ENCODE assay signal across 8 cellular contexts in the genomic region with DNA sequence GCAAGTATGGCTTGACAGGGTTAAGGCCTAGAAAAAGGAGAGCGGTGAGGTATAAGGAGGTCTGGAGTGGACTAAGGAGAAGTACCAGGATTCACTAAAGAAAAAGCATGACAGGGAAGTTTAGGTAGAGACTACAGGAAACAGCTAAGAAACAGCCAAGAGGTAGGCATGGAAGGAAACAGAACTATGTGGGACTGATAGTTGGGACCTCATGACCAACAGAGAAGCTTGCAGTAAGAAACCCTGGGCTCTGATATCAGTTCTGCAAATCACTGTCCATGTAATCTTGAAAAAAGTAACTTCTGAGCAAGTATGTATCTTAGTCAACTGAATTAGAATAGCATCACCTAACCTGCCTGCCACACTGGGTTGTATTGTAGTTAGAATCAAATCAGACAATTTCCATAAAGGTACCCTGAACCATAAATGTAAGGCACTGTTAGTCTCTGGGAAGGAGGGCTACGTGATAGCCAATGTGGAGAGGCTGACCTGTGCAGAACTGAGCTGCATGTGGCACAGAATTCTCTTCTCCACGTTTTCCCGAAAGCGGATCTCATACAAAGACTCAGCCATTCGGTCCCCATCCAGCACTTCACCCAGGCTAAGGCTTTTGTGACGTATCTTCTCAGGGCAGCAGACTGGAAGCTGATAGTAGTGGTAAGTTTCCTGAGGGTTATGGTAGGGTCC. TPM values are rescaled to one million over a fixed set of nuclear protein-coding genes. Genes with fewer than 3 reads are reported as not detected.
DNase-seq lines count a peak whose midpoint lies in the region; ATAC-seq, FAIRE-seq and TF ChIP-seq lines count a peak whose summit lies in the region.

No MANE protein-coding gene starts in this region.

- H3K9me2 ChIP-seq in PC-9 (ENCODE audit: insufficient read depth) = no peaks in the 10 kb centered on the region

- H3K9ac ChIP-seq in endothelial cell of umbilical vein (replicated peaks; ENCODE audit: extremely low read depth, insufficient read depth, low read length) (peak overlapping the region; percentile 94), trophoblast cell (ENCODE audit: low read length) (peak overlapping the region; percentile 23)

- H4K8ac ChIP-seq in trophoblast cell (ENCODE audit: low read depth, low read length) = peak overlapping the region; percentile 90

- intact Hi-C loops in PC-9 (cut with micrococcal nuclease; ENCODE audit: unreplicated experiment) = loop anchor here (2.0 kb wide), 1 partner anchor 18 kb away; the partner anchor contains the start of gene CHMP4A
- intact Hi-C loops in endothelial cell of umbilical vein (cut with micrococcal nuclease) = loop anchor here (2.0 kb wide), 1 partner anchor 38 kb away; the partner anchor contains the start of genes GMPR2 and NEDD8
- intact Hi-C loops in mucosa of descending colon (cut with DNase I, micrococcal nuclease) = no loop called here

- H3K79me2 ChIP-seq in PC-9 (ENCODE audit: low read depth) (peaks cover 35% of the 10 kb centered on the region), endothelial cell of umbilical vein (ENCODE audit: control insufficient read depth, insufficient read depth, low read length) (peaks cover 35% of the 10 kb centered on the region), trophoblast cell (ENCODE audit: control insufficient read depth, insufficient read depth, low read length, poor library complexity) (peaks cover 11% of the 10 kb centered on the region)

- WGBS in trophoblast cell (ENCODE audit: extremely low coverage, insufficient coverage, insufficient read length) = no CpG with 5 or more reads among the region's 7 CpGs

- peaks cover 0 to 1% of the 10 kb centered on the region in 2 donors for H3K27me3 Mint-ChIP-seq in CD8-positive, alpha-beta memory T cell

- H3K9me1 ChIP-seq in endothelial cell of umbilical vein (replicated peaks; ENCODE audit: control insufficient read depth, extremely low read depth, insufficient read depth, low read length) = no peaks in the 10 kb centered on the region

- peaks cover 38 to 75% (median 56%) of the 10 kb centered on the region in 3 donors for H3K4me1 Mint-ChIP-seq in CD8-positive, alpha-beta memory T cell

- H3K36me3 Mint-ChIP-seq in CD8-positive, alpha-beta memory T cell = peaks cover 9 to 63% (median 12%) of the 10 kb centered on the region in 3 donors

- H3K4me1 ChIP-seq in CD8-positive, alpha-beta memory T cell (ENCODE audit: insufficient read depth, low read length) = peaks cover 35% of the 10 kb centered on the region
- H3K4me1 ChIP-seq in PC-9 (replicated peaks; ENCODE audit: insufficient read depth) (0 out of 2 replicates have a peak, but pooled peaks cover 9% of the 10 kb centered on the region), endothelial cell of umbilical vein (ENCODE audit: control insufficient read depth, extremely low read depth, insufficient read depth, low read length) (peaks cover 16% of the 10 kb centered on the region), trophoblast cell (ENCODE audit: control insufficient read depth in 1 of 2, insufficient read depth in 2 of 2, low read length in 2 of 2) (peaks cover 8 to 10% of the 10 kb centered on the region in 2 experiments), mucosa of descending colon (ENCODE audit: low read depth) (peaks cover 25% of the 10 kb centered on the region)

- TF ChIP-seq POLR2A in endothelial cell of umbilical vein (IDR thresholded peaks at IDR 0.05; ENCODE audit: low read depth, low read length) = no peak

- H4K12ac ChIP-seq in trophoblast cell (ENCODE audit: low read depth, low read length) = peak overlapping the region; percentile 95

- H3K27me3 ChIP-seq in CD8-positive, alpha-beta memory T cell (ENCODE audit: insufficient read depth, low read length, poor library complexity, severe bottlenecking) = no peaks in the 10 kb centered on the region
- H3K27me3 ChIP-seq in PC-9 (ENCODE audit: insufficient read depth, low read depth) (no peaks in the 10 kb centered on the region), endothelial cell of umbilical vein (ENCODE audit: control insufficient read depth in 2 of 2, insufficient read depth in 2 of 2, low read length in 2 of 2) (no peaks in the 10 kb centered on the region), trophoblast cell (ENCODE audit: insufficient read depth, low read length) (no peaks in the 10 kb centered on the region)

- FAIRE-seq in endothelial cell of umbilical vein (lab: Jason Lieb, UNC) = peak; percentile 40

- peak overlapping the region; percentile 91 for H3K4me3 ChIP-seq in CD8-positive, alpha-beta memory T cell (ENCODE audit: low read length)
- H3K4me3 ChIP-seq in PC-9 (peak overlapping the region; percentile 71; the same call in 1 of the 2 replicates), endothelial cell of umbilical vein (replicated peaks in 1 of 3; ENCODE audit: insufficient read depth in 1 of 3, low read depth in 1 of 3, low read length in 3 of 3) (peak overlapping the region in 2 of 3 experiments; percentile 69 to 82), trophoblast cell (ENCODE audit: low read depth, low read length) (peak overlapping the region; percentile 75), mucosa of descending colon (no peak overlapping the region)

- no peaks in the 10 kb centered on the region for H3K9me3 ChIP-seq in CD8-positive, alpha-beta memory T cell (ENCODE audit: low read length)
- H3K9me3 ChIP-seq in PC-9 (ENCODE audit: insufficient read depth, low read depth) (no peaks in the 10 kb centered on the region), endothelial cell of umbilical vein (replicated peaks; ENCODE audit: control insufficient read depth, insufficient read depth, low read length) (no peaks in the 10 kb centered on the region), trophoblast cell (ENCODE audit: insufficient read depth, low read depth, low read length) (peaks cover 1% of the 10 kb centered on the region), mucosa of descending colon (no peaks in the 10 kb centered on the region)

- peaks cover 0 to 3% (median 0%) of the 10 kb centered on the region in 5 donors for H3K9me3 Mint-ChIP-seq in CD8-positive, alpha-beta memory T cell

- H4K20me1 ChIP-seq in PC-9 (ENCODE audit: insufficient read depth) (no peaks in the 10 kb centered on the region), endothelial cell of umbilical vein (replicated peaks; ENCODE audit: control insufficient read depth, extremely low read depth, insufficient read depth, low read length) (no peaks in the 10 kb centered on the region)

- H3K14ac ChIP-seq in trophoblast cell (ENCODE audit: low read length) = peak overlapping the region; percentile 96

- no peak overlapping the region for H2BK12ac ChIP-seq in trophoblast cell (ENCODE audit: low read length)

- peak overlapping the region; percentile 87 for H2BK120ac ChIP-seq in trophoblast cell (ENCODE audit: insufficient read depth, low read length, poor library complexity)

- H4K91ac ChIP-seq in trophoblast cell (ENCODE audit: low read depth, low read length) = peak overlapping the region; percentile 91

- peak overlapping the region; percentile 83 to 96 (median 94) for H3K4me3 Mint-ChIP-seq in CD8-positive, alpha-beta memory T cell

- peaks cover 12% of the 10 kb centered on the region for H3K79me1 ChIP-seq in trophoblast cell (ENCODE audit: low read length)

- BruUV-seq in PC-9 (replicated peaks; lab: Mats Ljungman, UMichigan) = TSS peak; percentile 51
- BruUV-seq in endothelial cell of umbilical vein (replicated peaks; lab: Mats Ljungman, UMichigan) = TSS peak; percentile 38

- DNase-seq in CD8-positive, alpha-beta memory T cell = no peak
- DNase-seq in PC-9 (no peak), endothelial cell of umbilical vein (ENCODE audit: low read depth, low spot score) (no peak), trophoblast cell (no peak), mucosa of descending colon (no peak), DMS 273 (lab: John Stamatoyannopoulos, UW; ENCODE audit: unreplicated experiment) (no peak)

- peak overlapping the region; percentile 59 for H2AK5ac ChIP-seq in trophoblast cell (ENCODE audit: low read length)

- H3F3A ChIP-seq in PC-9 (ENCODE audit: insufficient read depth, low read depth) = peaks cover 8% of the 10 kb centered on the region; the same call in 1 of the 2 replicates

- TF ChIP-seq CTCF in PC-9 (conservative IDR thresholded peaks at IDR 0.05) (no peak), endothelial cell of umbilical vein (IDR thresholded peaks at IDR 0.05; ENCODE audit: extremely low read depth in 1 of 2, insufficient read depth in 1 of 2, low read depth in 1 of 2, low read length in 2 of 2) (no peak), mucosa of descending colon (IDR thresholded peaks at IDR 0.05) (no peak)

- peak overlapping the region; percentile 90 for H3K4ac ChIP-seq in trophoblast cell (ENCODE audit: low read depth, low read length)

- ATAC-seq in HG02610 (IDR thresholded peaks at IDR 0.05; ENCODE audit: unreplicated experiment) = no peak
- no peak for ATAC-seq in GM18517 (IDR thresholded peaks at IDR 0.05; ENCODE audit: unreplicated experiment)
- ATAC-seq in mucosa of descending colon = no peak

- peak overlapping the region; percentile 100 for H3K27ac ChIP-seq in CD8-positive, alpha-beta memory T cell (ENCODE audit: low read depth, low read length)
- H3K27ac ChIP-seq in PC-9 (no peak overlapping the region), endothelial cell of umbilical vein (ENCODE audit: insufficient read depth, low read depth, low read length) (no peak overlapping the region), trophoblast cell (ENCODE audit: low read depth, low read length) (no peak overlapping the region)

- H3K23ac ChIP-seq in trophoblast cell (ENCODE audit: low read length) = no peak overlapping the region

- H3K36me3 ChIP-seq in CD8-positive, alpha-beta memory T cell (ENCODE audit: insufficient read depth, low read length) = peaks cover 16% of the 10 kb centered on the region
- H3K36me3 ChIP-seq in PC-9 (ENCODE audit: low read depth) (no peaks in the 10 kb centered on the region), endothelial cell of umbilical vein (ENCODE audit: control insufficient read depth in 2 of 2, extremely low read depth in 1 of 2, insufficient read depth in 2 of 2, low read length in 2 of 2) (peaks cover 5 to 18% of the 10 kb centered on the region in 2 experiments), trophoblast cell (ENCODE audit: control insufficient read depth in 1 of 2, insufficient read depth in 2 of 2, low read length in 2 of 2) (peaks cover 14 to 26% of the 10 kb centered on the region in 2 experiments), mucosa of descending colon (ENCODE audit: low read depth) (no peaks in the 10 kb centered on the region)

- CTCF ChIA-PET in CD8-positive, alpha-beta memory T cell (lab: Charles Lee) = interaction anchor here (1.2 to 2.2 kb wide), 7 partner anchors 19 to 139 kb away, joined by 3 to 7 read pairs (median 5); partner anchors contain the start of genes CHMP4A, CIDEB, MDP1 and PSME2
- CTCF ChIA-PET in PC-9 (lab: Charles Lee) = no interaction called here
- CTCF ChIA-PET in endothelial cell of umbilical vein (lab: Charles Lee) = interaction anchor here (0.5 to 3.9 kb wide), 2 partner anchors 27 to 103 kb away, joined by 3 to 19 read pairs; no protein-coding TSS in a partner anchor

- POLR2A ChIA-PET in CD8-positive, alpha-beta memory T cell (lab: Charles Lee) = interaction anchor here (1.8 to 3.2 kb wide), 5 partner anchors 19 to 58 kb away, joined by 9 to 43 read pairs (median 20); partner anchors contain the start of genes CHMP4A, IRF9, MDP1 and PSME1
- POLR2A ChIA-PET in PC-9 (lab: Charles Lee; ENCODE audit: unreplicated experiment) = interaction anchor here (1.2 kb wide), 1 partner anchor 57 kb away, joined by 5 read pairs; no protein-coding TSS in a partner anchor
- POLR2A ChIA-PET in endothelial cell of umbilical vein (lab: Charles Lee) = no interaction called here

- H3K18ac ChIP-seq in trophoblast cell (ENCODE audit: low read length) = peak overlapping the region; percentile 57

- H3K4me2 ChIP-seq in PC-9 (peak overlapping the region; percentile 71), endothelial cell of umbilical vein (ENCODE audit: insufficient read depth, low read length) (peak overlapping the region; percentile 90), trophoblast cell (ENCODE audit: low read length) (peak overlapping the region; percentile 88)

- no peak overlapping the region for H2BK5ac ChIP-seq in trophoblast cell (ENCODE audit: low read depth, low read length, poor library complexity)

- peak overlapping the region; percentile 96 to 100 (median 99) for H3K27ac Mint-ChIP-seq in CD8-positive, alpha-beta memory T cell

- H2AFZ ChIP-seq in PC-9 (no peak overlapping the region; the same call in 1 of the 2 replicates), endothelial cell of umbilical vein (ENCODE audit: low read depth, low read length) (no peak overlapping the region), trophoblast cell (ENCODE audit: insufficient read depth, low read length, poor library complexity) (peak overlapping the region; percentile 84)

- dilution Hi-C loops in endothelial cell of umbilical vein (cut with MboI; ENCODE audit: extremely low pct_ligation_motif_present, low sequenced_read_pairs) = no loop called here

RNA-seq across cellular contexts. Expression of gene TM9SF1, which starts 0.9 kb away (rescaled TPM):
- 10 to 100 TPM; 31.3 to 34.0 TPM for total RNA-seq in CD8-positive, alpha-beta memory T cell
- polyA plus RNA-seq in CD8-positive, alpha-beta memory T cell = 30.0 TPM
- total RNA-seq in PC-9 (2021) (37.3 and 41.2 TPM in 2 replicates), endothelial cell of umbilical vein (58.5 and 60.7 TPM in 2 replicates), mucosa of descending colon (10 to 100 TPM; 41.7 to 49.1 (median 47.1) TPM)
- 64.4 and 71.5 TPM in 2 replicates for polyA plus RNA-seq in endothelial cell of umbilical vein
- polyA plus RNA-seq in endothelial cell of umbilical vein (2011; cell fraction: cytosol; rRNA removed) = 43.2 and 48.0 TPM in 2 replicates
- polyA plus RNA-seq in endothelial cell of umbilical vein (2011; cell fraction: nucleus; rRNA removed) = 37.2 and 37.8 TPM in 2 replicates
- polyA plus RNA-seq in endothelial cell of umbilical vein (2012) = 38.2 and 48.8 TPM in 2 replicates
- 81.6 and 89.4 TPM in 2 replicates for polyA minus RNA-seq in endothelial cell of umbilical vein
- 22.2 TPM for polyA minus RNA-seq in endothelial cell of umbilical vein (2011; cell fraction: cytosol; rRNA and poly(A)+ RNA removed)
- 21.8 and 24.8 TPM in 2 replicates for polyA minus RNA-seq in endothelial cell of umbilical vein (2011; cell fraction: nucleus; rRNA and poly(A)+ RNA removed)
- polyA plus RNA-seq in trophoblast cell (2013) = 42.6 and 43.9 TPM in 2 replicates

RNA-seq across cellular contexts. Expression of gene IPO4, which starts 5.7 kb away (rescaled TPM):
- 100 to 1,000 TPM; 164 to 172 TPM for total RNA-seq in CD8-positive, alpha-beta memory T cell
- 20.9 TPM for polyA plus RNA-seq in CD8-positive, alpha-beta memory T cell
- 39.0 and 44.1 TPM in 2 replicates for total RNA-seq in PC-9 (2021)
- 52.6 and 66.5 TPM in 2 replicates for total RNA-seq in endothelial cell of umbilical vein
- 24.6 and 27.6 TPM in 2 replicates for polyA plus RNA-seq in endothelial cell of umbilical vein
- polyA plus RNA-seq in endothelial cell of umbilical vein (2011; cell fraction: cytosol; rRNA removed) = 25.0 and 28.2 TPM in 2 replicates
- 77.6 and 80.9 TPM in 2 replicates for polyA plus RNA-seq in endothelial cell of umbilical vein (2011; cell fraction: nucleus; rRNA removed)
- polyA plus RNA-seq in endothelial cell of umbilical vein (2012) = 25.3 and 32.7 TPM in 2 replicates
- 36.2 and 38.9 TPM in 2 replicates for polyA minus RNA-seq in endothelial cell of umbilical vein
- 31.9 TPM for polyA minus RNA-seq in endothelial cell of umbilical vein (2011; cell fraction: cytosol; rRNA and poly(A)+ RNA removed)
- 39.5 and 41.5 TPM in 2 replicates for polyA minus RNA-seq in endothelial cell of umbilical vein (2011; cell fraction: nucleus; rRNA and poly(A)+ RNA removed)
- polyA plus RNA-seq in trophoblast cell (2013) = 12.1 and 13.6 TPM in 2 replicates
- 10 to 100 TPM; 23.2 to 29.3 (median 26.8) TPM for total RNA-seq in mucosa of descending colon

RNA-seq across cellular contexts. Expression of gene TSSK4, which starts 11.2 kb away (rescaled TPM):
- total RNA-seq in CD8-positive, alpha-beta memory T cell = under 1 TPM; 0.26 to 0.44 TPM
- polyA plus RNA-seq in CD8-positive, alpha-beta memory T cell = 1.2 TPM
- total RNA-seq in PC-9 (2021) = not detected in 2 replicates
- total RNA-seq in endothelial cell of umbilical vein = 0.42 and 0.74 TPM in 2 replicates
- polyA plus RNA-seq in endothelial cell of umbilical vein = 0.10 TPM in 1 of 2 replicates, not detected in the other
- not detected in 2 replicates for polyA plus RNA-seq in endothelial cell of umbilical vein (2011; cell fraction: cytosol; rRNA removed)
- polyA plus RNA-seq in endothelial cell of umbilical vein (2011; cell fraction: nucleus; rRNA removed) = 0.35 and 0.37 TPM in 2 replicates
- 0.98 and 1.4 TPM in 2 replicates for polyA plus RNA-seq in endothelial cell of umbilical vein (2012)
- 0.32 TPM in 1 of 2 replicates, not detected in the other for polyA minus RNA-seq in endothelial cell of umbilical vein
- not detected for polyA minus RNA-seq in endothelial cell of umbilical vein (2011; cell fraction: cytosol; rRNA and poly(A)+ RNA removed)
- polyA minus RNA-seq in endothelial cell of umbilical vein (2011; cell fraction: nucleus; rRNA and poly(A)+ RNA removed) = 0.91 and 0.96 TPM in 2 replicates
- polyA plus RNA-seq in trophoblast cell (2013) = 0.14 and 0.17 TPM in 2 replicates
- total RNA-seq in mucosa of descending colon = under 1 TPM in 2 of 3 donors, not detected in 1; 0.36 to 0.82 TPM

RNA-seq across cellular contexts. Expression of gene CHMP4A, which starts 19.0 kb away (rescaled TPM):
- 10 to 100 TPM; 86.4 to 87.6 TPM for total RNA-seq in CD8-positive, alpha-beta memory T cell
- polyA plus RNA-seq in CD8-positive, alpha-beta memory T cell = 159 TPM
- total RNA-seq in PC-9 (2021) = 31.2 and 37.6 TPM in 2 replicates
- total RNA-seq in endothelial cell of umbilical vein = 39.7 and 40.9 TPM in 2 replicates
- polyA plus RNA-seq in endothelial cell of umbilical vein = 32.6 and 46.4 TPM in 2 replicates
- polyA plus RNA-seq in endothelial cell of umbilical vein (2011; cell fraction: cytosol; rRNA removed) = 65.5 and 78.6 TPM in 2 replicates
- polyA plus RNA-seq in endothelial cell of umbilical vein (2011; cell fraction: nucleus; rRNA removed) = 33.8 and 46.3 TPM in 2 replicates
- 45.3 and 52.3 TPM in 2 replicates for polyA plus RNA-seq in endothelial cell of umbilical vein (2012)
- polyA minus RNA-seq in endothelial cell of umbilical vein = 11.0 and 19.8 TPM in 2 replicates
- polyA minus RNA-seq in endothelial cell of umbilical vein (2011; cell fraction: cytosol; rRNA and poly(A)+ RNA removed) = 7.4 TPM
- polyA minus RNA-seq in endothelial cell of umbilical vein (2011; cell fraction: nucleus; rRNA and poly(A)+ RNA removed) = 7.4 and 10.4 TPM in 2 replicates
- 27.7 and 29.0 TPM in 2 replicates for polyA plus RNA-seq in trophoblast cell (2013)
- total RNA-seq in mucosa of descending colon = 10 to 100 TPM; 47.6 to 67.8 (median 49.5) TPM

RNA-seq across cellular contexts. Expression of gene MDP1, which starts 21.5 kb away (rescaled TPM):
- 10 to 100 TPM; 15.5 to 16.2 TPM for total RNA-seq in CD8-positive, alpha-beta memory T cell
- 25.8 TPM for polyA plus RNA-seq in CD8-positive, alpha-beta memory T cell
- 8.7 and 15.3 TPM in 2 replicates for total RNA-seq in PC-9 (2021)
- 8.1 and 9.9 TPM in 2 replicates for total RNA-seq in endothelial cell of umbilical vein
- polyA plus RNA-seq in endothelial cell of umbilical vein = 21.4 and 22.7 TPM in 2 replicates
- polyA plus RNA-seq in endothelial cell of umbilical vein (2011; cell fraction: cytosol; rRNA removed) = 17.7 and 18.0 TPM in 2 replicates
- polyA plus RNA-seq in endothelial cell of umbilical vein (2011; cell fraction: nucleus; rRNA removed) = 15.4 and 17.5 TPM in 2 replicates
- polyA plus RNA-seq in endothelial cell of umbilical vein (2012) = 7.4 and 11.6 TPM in 2 replicates
- polyA minus RNA-seq in endothelial cell of umbilical vein = 1.5 and 5.3 TPM in 2 replicates
- polyA minus RNA-seq in endothelial cell of umbilical vein (2011; cell fraction: cytosol; rRNA and poly(A)+ RNA removed) = 5.0 TPM
- polyA minus RNA-seq in endothelial cell of umbilical vein (2011; cell fraction: nucleus; rRNA and poly(A)+ RNA removed) = 2.5 and 5.7 TPM in 2 replicates
- polyA plus RNA-seq in trophoblast cell (2013) = 21.6 and 23.4 TPM in 2 replicates
- 10 to 100 TPM; 11.1 to 14.8 (median 13.2) TPM for total RNA-seq in mucosa of descending colon

Comparison
In these comparisons a context has a peak if more than half of its experiments do, and no peak if none do; other contexts are left out.
1. intact Hi-C loops: an anchor here in PC-9 (2.0 kb wide) and endothelial cell of umbilical vein (2.0 kb wide); none called in mucosa of descending colon.